ENCODE assay signal across 1 cellular context in the genomic region with DNA sequence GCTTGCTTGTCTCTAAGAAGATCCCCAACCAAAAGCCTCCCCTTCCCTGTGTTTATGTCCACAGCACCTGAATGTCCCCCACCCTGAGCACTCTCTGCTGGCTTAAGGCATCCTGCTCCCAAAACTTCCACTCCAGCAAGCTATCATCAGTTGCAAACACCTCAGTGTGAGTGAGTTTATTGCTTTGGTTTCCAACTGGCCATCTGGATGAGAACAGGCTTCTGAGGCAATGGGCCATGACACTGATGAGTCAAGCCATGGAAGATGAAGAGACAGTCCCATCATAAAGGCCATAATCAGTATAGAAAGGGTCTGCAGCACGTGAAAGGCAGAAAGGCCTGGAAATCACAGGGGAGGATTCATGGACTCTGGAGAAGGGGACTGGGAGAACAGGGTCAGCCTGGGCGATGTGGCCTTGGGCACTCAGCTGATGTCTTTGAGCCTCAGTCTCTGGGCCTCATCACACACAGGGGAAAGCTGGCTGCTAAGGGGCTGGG.
TF ChIP-seq lines count a peak whose summit lies in the region.

No MANE protein-coding gene starts in this region.

TF ChIP-seq in H1, 55 proteins besides CTCF, POLR2A, EP300 and RAD21 (continued from another document):
- TF ChIP-seq, protein P1, sequence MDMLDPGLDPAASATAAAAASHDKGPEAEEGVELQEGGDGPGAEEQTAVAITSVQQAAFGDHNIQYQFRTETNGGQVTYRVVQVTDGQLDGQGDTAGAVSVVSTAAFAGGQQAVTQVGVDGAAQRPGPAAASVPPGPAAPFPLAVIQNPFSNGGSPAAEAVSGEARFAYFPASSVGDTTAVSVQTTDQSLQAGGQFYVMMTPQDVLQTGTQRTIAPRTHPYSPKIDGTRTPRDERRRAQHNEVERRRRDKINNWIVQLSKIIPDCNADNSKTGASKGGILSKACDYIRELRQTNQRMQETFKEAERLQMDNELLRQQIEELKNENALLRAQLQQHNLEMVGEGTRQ (IDR thresholded peaks at IDR 0.05; ENCODE audit: low read length): no peak
- TF ChIP-seq, protein P2, sequence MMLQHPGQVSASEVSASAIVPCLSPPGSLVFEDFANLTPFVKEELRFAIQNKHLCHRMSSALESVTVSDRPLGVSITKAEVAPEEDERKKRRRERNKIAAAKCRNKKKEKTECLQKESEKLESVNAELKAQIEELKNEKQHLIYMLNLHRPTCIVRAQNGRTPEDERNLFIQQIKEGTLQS (IDR thresholded peaks at IDR 0.05; ENCODE audit: insufficient read depth, low read depth, low read length): no peak
- TF ChIP-seq JUND (IDR thresholded peaks at IDR 0.05; ENCODE audit: low read length): no peak
- TF ChIP-seq CEBPB (IDR thresholded peaks at IDR 0.05; ENCODE audit: low read depth, low read length): no peak
- no peak for TF ChIP-seq GABPA (IDR thresholded peaks at IDR 0.05; ENCODE audit: borderline replicate concordance, insufficient read depth, low read length)
- TF ChIP-seq GTF2F1 (IDR thresholded peaks at IDR 0.05; ENCODE audit: borderline replicate concordance, low read depth, low read length): no peak
- no peak for TF ChIP-seq POLR2AphosphoS5 (IDR thresholded peaks at IDR 0.05; ENCODE audit: low read depth, low read length)
- no peak for TF ChIP-seq SUZ12 (IDR thresholded peaks at IDR 0.05; ENCODE audit: low read length)
- TF ChIP-seq HDAC2 (IDR thresholded peaks at IDR 0.05; ENCODE audit: borderline replicate concordance in 1 of 2, low read depth in 2 of 2, low read length in 2 of 2): no peak
- no peak for TF ChIP-seq NANOG (IDR thresholded peaks at IDR 0.05; ENCODE audit: insufficient read depth, low read depth, low read length, poor library complexity, severe bottlenecking)
- no peak for TF ChIP-seq SIN3A (conservative IDR thresholded peaks at IDR 0.05 in 1 of 2, IDR thresholded peaks at IDR 0.05 in 1 of 2; ENCODE audit: low read depth in 1 of 2, low read length in 2 of 2)
- no peak for TF ChIP-seq BRCA1 (IDR thresholded peaks at IDR 0.05; ENCODE audit: low read depth, low read length)
- TF ChIP-seq HDAC6 (IDR thresholded peaks at IDR 0.05; ENCODE audit: low read depth, low read length): no peak
